ENCODE assay signal across 11 cellular contexts in the genomic region with DNA sequence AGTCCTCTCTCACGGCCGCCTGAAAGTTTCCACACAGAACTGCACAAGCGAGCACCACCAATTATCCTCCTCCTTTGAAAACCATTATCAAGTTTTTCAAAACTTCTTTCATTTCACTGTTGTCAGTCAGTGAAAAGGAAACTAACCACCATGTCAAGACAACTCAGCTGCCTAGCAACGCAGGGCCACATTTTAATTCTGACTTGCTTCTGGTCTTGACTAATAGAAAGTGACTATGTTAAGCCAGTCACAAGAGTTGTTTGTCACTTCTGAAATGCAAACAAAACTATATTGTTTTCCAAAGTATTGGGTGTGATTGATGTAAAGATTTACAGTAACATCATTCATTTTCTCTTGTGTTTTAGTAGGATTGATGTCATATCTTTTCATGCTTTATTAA.
DNase-seq lines count a peak whose midpoint lies in the region; ATAC-seq lines count a peak whose summit lies in the region.
"Had no signal": no experiment of that assay in that cellular context is flagged by ENCODE, and none has a peak within 500 bp of the region (broad histone marks: within the 10 kb centered on the region; RNA-seq: fewer than 3 reads in every experiment).

No MANE protein-coding gene starts in this region.

- DNase-seq in AG20443 (ENCODE audit: low spot score): no peak
- DNase-seq in NCI-H774 (lab: John Stamatoyannopoulos, UW): no peak
- DNase-seq in stimulated activated CD8-positive, alpha-beta memory T cell treated with anti-CD3 and anti-CD28 coated beads, Interleukin-4, amount 100 ng/mL, for 48 hours: no peak
- DNase-seq in NCI-H1436 (lab: John Stamatoyannopoulos, UW): no peak
- DNase-seq: cortex of kidney; KBM-7; stimulated activated naive CD8-positive, alpha-beta T cell treated with anti-CD3 and anti-CD28 coated beads, Interleukin-15, amount 100 ng/mL, for 72 hours had no signal

- H3K27ac ChIP-seq in cingulate gyrus (ENCODE audit: low read depth, low read length): peak overlapping the region; percentile 49

- ATAC-seq in GM18519 (IDR thresholded peaks at IDR 0.05; ENCODE audit: low FRiP score, unreplicated experiment) (peak; percentile 90), GM21526 (IDR thresholded peaks at IDR 0.05; ENCODE audit: low FRiP score, unreplicated experiment) (peak; percentile 81), HG03342 (IDR thresholded peaks at IDR 0.05; ENCODE audit: unreplicated experiment) (peak; percentile 99)
- ATAC-seq: stimulated activated naive CD8-positive, alpha-beta T cell treated with anti-CD3 and anti-CD28 coated beads, Interleukin-15, amount 100 ng/mL, for 72 hours had no signal
